ENCODE assay signal across 8 cellular contexts in the genomic region with DNA sequence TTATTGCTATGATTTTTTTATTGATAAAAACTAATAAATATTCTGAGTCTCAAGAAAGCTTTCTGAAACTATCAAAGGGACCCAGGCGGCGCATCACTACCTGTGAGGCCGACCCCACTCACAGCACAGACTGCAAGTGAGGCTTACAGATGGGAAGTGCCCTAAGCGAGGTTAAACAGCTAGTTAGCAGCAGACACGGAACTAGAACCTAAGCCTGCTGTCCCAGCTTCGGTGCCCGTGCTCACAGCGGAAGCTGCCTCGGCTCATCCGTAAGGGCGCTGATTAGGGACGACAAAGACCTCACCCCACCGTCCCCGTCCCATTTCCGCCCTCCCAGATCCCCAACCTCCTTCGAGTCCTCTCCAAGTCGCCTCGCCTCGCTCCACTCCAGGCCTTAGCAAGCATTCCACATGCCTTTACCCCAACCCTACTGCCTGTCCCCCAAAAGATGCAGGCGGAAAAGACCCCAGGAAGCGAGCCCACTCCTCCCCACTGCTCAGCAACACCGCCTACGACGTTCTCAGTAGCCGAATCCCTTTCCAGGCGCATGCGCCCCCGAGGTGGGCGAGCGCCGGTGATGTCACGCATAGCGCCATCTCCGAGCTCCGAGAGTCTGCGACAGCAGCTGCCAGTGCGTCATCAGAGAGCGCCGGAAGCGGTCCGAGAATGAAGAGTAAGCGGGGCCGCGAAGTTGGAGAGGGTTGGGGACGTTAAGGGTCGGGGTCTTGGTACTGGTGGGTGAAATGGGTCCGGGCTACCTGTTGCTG. TPM values are rescaled to one million over a fixed set of nuclear protein-coding genes. Genes with fewer than 3 reads are reported as not detected.
DNase-seq lines count a peak whose midpoint lies in the region; ATAC-seq and TF ChIP-seq lines count a peak whose summit lies in the region.

A gene with protein sequence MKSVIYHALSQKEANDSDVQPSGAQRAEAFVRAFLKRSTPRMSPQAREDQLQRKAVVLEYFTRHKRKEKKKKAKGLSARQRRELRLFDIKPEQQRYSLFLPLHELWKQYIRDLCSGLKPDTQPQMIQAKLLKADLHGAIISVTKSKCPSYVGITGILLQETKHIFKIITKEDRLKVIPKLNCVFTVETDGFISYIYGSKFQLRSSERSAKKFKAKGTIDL (plus strand): TSS at position 631 of the 767 bp plus-strand sequence. CDS start 36 bp downstream, at position 667.

- peak within 1 kb of the TSS; percentile 95 for H3K4me3 ChIP-seq in AG04449 (ENCODE audit: low read depth, low read length)

- TF ChIP-seq CTCF in AG04449 (IDR thresholded peaks at IDR 0.05; ENCODE audit: insufficient read depth, low read length, missing control alignments) (no peak), activated B cell treated with CpG ODN at 0.5 μM for 24 hours (IDR thresholded peaks at IDR 0.05) (no peak)

- peak within 1 kb of the TSS; percentile 98 for H3K27ac ChIP-seq in caudate nucleus (ENCODE audit: low read depth, low read length)

- peak within 1 kb of the TSS; percentile 100 for H3K4me3 Mint-ChIP-seq in activated B cell treated with CpG ODN at 0.5 μM for 24 hours

- peak within 1 kb of the TSS; percentile 100 for H3K27ac Mint-ChIP-seq in activated B cell treated with CpG ODN at 0.5 μM for 24 hours

- peak; percentile 57 for DNase-seq in AG04449 (ENCODE audit: low read depth, low spot score)
- DNase-seq in NCI-H345 (lab: John Stamatoyannopoulos, UW) = peak; percentile 100
- DNase-seq in activated B cell treated with CpG ODN at 0.5 μM for 24 hours = peak; percentile 97
- peak; percentile 39 to 97 (median 94) for DNase-seq in caudate nucleus (lab: John Stamatoyannopoulos, UW)
- peak; percentile 98 for DNase-seq in inferior parietal cortex (ENCODE audit: extremely low spot score)
- peak; percentile 94 to 98 for DNase-seq in stimulated activated CD4-positive, alpha-beta T cell treated with anti-CD3 and anti-CD28 coated beads, Interleukin-12 subunit alpha, Interleukin-12 subunit beta, amount 100 ng/mL, for 24 hours (ENCODE audit: low read depth in 2 of 2)

- intact Hi-C loops in activated B cell treated with CpG ODN at 0.5 μM for 24 hours (cut with micrococcal nuclease) = loop anchor here (1.0 to 5.0 kb wide), 6 partner anchors 59 to 1814 kb away; partner anchors contain the start of genes CCNE1, PLEKHF1 and URI1

- CTCF ChIA-PET in AG04449 (lab: Yijun Ruan, JAX) (interaction anchor here (1.0 to 22.2 kb wide), 8 partner anchors 9 to 124 kb away, joined by 3 to 647 read pairs (median 72); partner anchors contain the start of genes C19orf12 and PLEKHF1), activated B cell treated with CpG ODN at 0.5 μM for 24 hours (lab: Charles Lee) (interaction anchor here (1.0 to 3.3 kb wide), 6 partner anchors 59 to 110 kb away, joined by 3 to 45 read pairs (median 8); partner anchors contain the start of genes C19orf12 and PLEKHF1)

- no peaks in the 10 kb centered on the region for H3K27me3 Mint-ChIP-seq in activated B cell treated with CpG ODN at 0.5 μM for 24 hours

- peaks cover 33% of the 10 kb centered on the region for H3K36me3 Mint-ChIP-seq in activated B cell treated with CpG ODN at 0.5 μM for 24 hours (ENCODE audit: low read depth)

- H3K4me1 Mint-ChIP-seq in activated B cell treated with CpG ODN at 0.5 μM for 24 hours = peaks cover 20% of the 10 kb centered on the region

- peak; percentile 80 for ATAC-seq in GM18907 (IDR thresholded peaks at IDR 0.05; ENCODE audit: unreplicated experiment)
- peak; percentile 68 for ATAC-seq in HG03159 (IDR thresholded peaks at IDR 0.05; ENCODE audit: unreplicated experiment)
- ATAC-seq in activated B cell treated with CpG ODN at 0.5 μM for 24 hours (ENCODE audit: low read depth) = peak; percentile 76

- H3K9me3 Mint-ChIP-seq in activated B cell treated with CpG ODN at 0.5 μM for 24 hours = no peaks in the 10 kb centered on the region

- POLR2A ChIA-PET in AG04449 (lab: Yijun Ruan, JAX) (interaction anchor here (0.5 to 2.0 kb wide), 11 partner anchors 11 to 361 kb away, joined by 3 to 11 read pairs (median 4); partner anchors contain the start of genes C19orf12 and PLEKHF1), activated B cell treated with CpG ODN at 0.5 μM for 24 hours (lab: Charles Lee) (interaction anchor here (0.6 to 4.2 kb wide), 29 partner anchors 9 to 1812 kb away, joined by 3 to 101 read pairs (median 5); partner anchors contain the start of genes C19orf12, PLEKHF1 and URI1)

RNA-seq across cellular contexts. Expression of the gene that starts here (rescaled TPM):
- total RNA-seq in activated B cell treated with CpG ODN at 0.5 μM for 24 hours = 71.7 and 74.5 TPM in 2 replicates

Comparison
In these comparisons a context has a peak if more than half of its experiments do, and no peak if none do; other contexts are left out.
1. Peak in every context shown above with its lines: DNase-seq, ATAC-seq, H3K4me3 ChIP-seq and H3K27ac ChIP-seq.